14 cellular contexts compared by ENCODE assay signal in the genomic region with DNA sequence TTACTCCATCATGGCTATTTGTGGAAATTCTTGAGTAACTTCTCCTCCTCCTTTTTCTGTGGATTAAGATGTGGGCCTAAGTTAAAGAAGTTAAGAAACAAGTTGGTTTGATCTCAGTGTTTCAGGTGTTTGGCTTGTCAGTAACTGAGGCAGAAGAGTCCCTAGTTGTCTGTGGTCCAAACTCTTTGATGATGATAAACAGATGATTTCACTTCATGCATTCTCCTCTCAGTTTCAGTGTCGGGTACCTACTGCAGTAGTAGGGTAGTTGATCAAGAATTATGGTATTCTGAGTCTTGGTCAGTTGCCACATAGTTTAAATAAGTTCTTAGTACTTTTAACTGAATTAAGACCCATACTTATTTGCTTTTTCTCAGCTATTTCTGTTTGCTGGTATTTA.
DNase-seq lines count a peak whose midpoint lies in the region; ATAC-seq lines count a peak whose summit lies in the region.
"Had no signal": no experiment of that assay in that cellular context is flagged by ENCODE, and none has a peak within 500 bp of the region (broad histone marks: within the 10 kb centered on the region; RNA-seq: fewer than 3 reads in every experiment).

No MANE protein-coding gene starts in this region.

- peak overlapping the region; percentile 91 for H3K27ac Mint-ChIP-seq in activated naive CD8-positive, alpha-beta T cell treated with anti-CD3 and anti-CD28 coated beads for 36 hours
- H3K27ac Mint-ChIP-seq: dendritic cell treated with granulocyte-macrophage colony-stimulating factor and Interleukin-4, amounts not matched to agents 40 ng/mL and 50 ng/mL, for 4 days had no signal

- no peaks in the 10 kb centered on the region for H3K27me3 Mint-ChIP-seq in activated naive CD8-positive, alpha-beta T cell treated with anti-CD3 and anti-CD28 coated beads for 36 hours
- H3K27me3 Mint-ChIP-seq: dendritic cell treated with granulocyte-macrophage colony-stimulating factor and Interleukin-4, amounts not matched to agents 40 ng/mL and 50 ng/mL, for 4 days had no signal

- H3K9me3 Mint-ChIP-seq in activated naive CD8-positive, alpha-beta T cell treated with anti-CD3 and anti-CD28 coated beads for 36 hours: peaks cover 3% of the 10 kb centered on the region
- H3K9me3 Mint-ChIP-seq: dendritic cell treated with granulocyte-macrophage colony-stimulating factor and Interleukin-4, amounts not matched to agents 40 ng/mL and 50 ng/mL, for 4 days had no signal

- no peak for DNase-seq in activated naive CD8-positive, alpha-beta T cell treated with anti-CD3 and anti-CD28 coated beads for 36 hours
- DNase-seq in mesenteric fat pad (ENCODE audit: low spot score) (no peak), ureter (ENCODE audit: low spot score) (no peak), EL (no peak)
- DNase-seq in activated CD4-positive, alpha-beta T cell treated with anti-CD3 and anti-CD28 coated beads for 4 hours: no peak
- DNase-seq: esophagus squamous epithelium, GM23248, hypothalamus, left ventricle myocardium inferior, sigmoid colon had no signal

- H3K4me1 Mint-ChIP-seq in activated naive CD8-positive, alpha-beta T cell treated with anti-CD3 and anti-CD28 coated beads for 36 hours: peaks cover 74% of the 10 kb centered on the region

- ATAC-seq in GM18498 (IDR thresholded peaks at IDR 0.05; ENCODE audit: unreplicated experiment) (peak; percentile 58), GM19463 (IDR thresholded peaks at IDR 0.05; ENCODE audit: unreplicated experiment) (peak; percentile 39), HG03439 (IDR thresholded peaks at IDR 0.05; ENCODE audit: unreplicated experiment) (peak; percentile 34)

- peaks cover 54% of the 10 kb centered on the region for H3K36me3 Mint-ChIP-seq in activated naive CD8-positive, alpha-beta T cell treated with anti-CD3 and anti-CD28 coated beads for 36 hours

- H3K4me3 Mint-ChIP-seq in activated naive CD8-positive, alpha-beta T cell treated with anti-CD3 and anti-CD28 coated beads for 36 hours: peak overlapping the region; percentile 15
- H3K4me3 Mint-ChIP-seq: dendritic cell treated with granulocyte-macrophage colony-stimulating factor and Interleukin-4, amounts not matched to agents 40 ng/mL and 50 ng/mL, for 4 days had no signal
